ENCODE assay signal across 1 cellular context in the genomic region with DNA sequence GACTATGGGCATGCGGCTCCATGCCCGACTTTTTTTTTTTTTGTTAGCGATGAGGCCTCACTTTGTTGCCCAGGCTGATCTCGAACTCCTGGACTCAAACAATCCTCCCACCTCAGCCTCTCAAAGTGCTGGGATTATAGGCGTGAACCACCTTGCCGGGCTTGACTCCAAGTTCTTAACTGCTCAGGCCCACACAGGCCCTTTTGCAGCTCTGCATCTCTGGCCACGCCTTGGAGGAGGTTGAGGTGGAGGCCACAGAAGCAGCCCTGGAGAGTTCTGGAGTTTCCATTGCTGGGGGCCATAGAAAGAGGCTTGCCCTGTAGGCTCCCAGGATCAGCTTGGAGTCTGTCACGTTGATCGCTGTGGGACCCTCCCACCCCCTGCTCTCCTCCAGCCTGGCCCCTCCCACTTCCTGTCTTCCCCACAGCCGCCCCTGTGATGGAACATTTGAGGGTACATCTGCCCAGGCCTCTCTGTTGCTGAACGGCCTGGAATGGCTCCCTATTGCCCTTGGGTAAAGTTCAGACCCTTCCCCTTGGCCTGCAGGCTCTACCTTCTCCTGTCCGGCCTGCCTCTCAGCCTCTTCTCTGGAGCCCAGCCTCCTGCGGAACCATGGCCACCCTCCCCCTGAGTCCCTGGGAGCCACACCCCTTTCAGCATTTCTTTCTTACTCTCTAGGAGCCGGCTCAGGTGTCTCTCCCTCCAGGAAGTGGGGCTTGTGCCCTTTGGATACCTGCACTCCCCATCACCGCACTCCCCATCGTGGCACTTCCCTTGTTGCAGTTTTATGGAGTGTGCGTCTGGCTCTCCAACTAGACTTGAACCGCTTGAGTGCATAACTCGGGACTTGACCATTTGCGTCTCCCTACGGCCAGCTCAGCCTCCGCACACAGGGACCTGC.
A peak's percentile ranks its signal among the peaks of the same experiment; 100 is the strongest.
TF ChIP-seq lines count a peak whose summit lies in the region.

No MANE protein-coding gene starts in this region.

TF ChIP-seq in H1, 55 proteins besides CTCF, POLR2A, EP300 and RAD21 (continued from another document):
- no peak for TF ChIP-seq CHD7 (IDR thresholded peaks at IDR 0.05; ENCODE audit: insufficient replicate concordance, low read length)
- TF ChIP-seq MAX (IDR thresholded peaks at IDR 0.05): no peak
- no peak for TF ChIP-seq CEBPB (IDR thresholded peaks at IDR 0.05; ENCODE audit: low read depth, low read length)
- TF ChIP-seq NANOG (IDR thresholded peaks at IDR 0.05; ENCODE audit: insufficient read depth, low read depth, low read length, poor library complexity, severe bottlenecking): no peak
- no peak for TF ChIP-seq KDM5A (IDR thresholded peaks at IDR 0.05; ENCODE audit: low read length)
- no peak; the same call in 1 of the 2 replicates for TF ChIP-seq YY1 (IDR thresholded peaks at IDR 0.05; ENCODE audit: low read depth, low read length)
- TF ChIP-seq TEAD4 (IDR thresholded peaks at IDR 0.05; ENCODE audit: low read depth, low read length): no peak
- TF ChIP-seq TAF7 (optimal IDR thresholded peaks at IDR 0.05; ENCODE audit: borderline replicate concordance, low read depth, low read length): no peak
- no peak for TF ChIP-seq FOSL1 (IDR thresholded peaks at IDR 0.05; ENCODE audit: insufficient read depth, low read depth, low read length)
- no peak for TF ChIP-seq BRCA1 (IDR thresholded peaks at IDR 0.05; ENCODE audit: low read depth, low read length)
- no peak for TF ChIP-seq JUND (IDR thresholded peaks at IDR 0.05; ENCODE audit: low read length)
- TF ChIP-seq ZNF274 (IDR thresholded peaks at IDR 0.05; ENCODE audit: borderline replicate concordance, extremely low read depth, low read length): no peak
- TF ChIP-seq ASH2L (IDR thresholded peaks at IDR 0.05; ENCODE audit: low read length): peak; percentile 89
- TF ChIP-seq MAFK (IDR thresholded peaks at IDR 0.05; ENCODE audit: low read depth, low read length): no peak
- no peak for TF ChIP-seq GABPA (IDR thresholded peaks at IDR 0.05; ENCODE audit: borderline replicate concordance, insufficient read depth, low read length)
- TF ChIP-seq SP4 (IDR thresholded peaks at IDR 0.05; ENCODE audit: low read length): peak; percentile 67; the same call in 1 of the 2 replicates
- no peak for TF ChIP-seq HDAC6 (IDR thresholded peaks at IDR 0.05; ENCODE audit: low read depth, low read length)
- no peak for TF ChIP-seq SIRT6 (IDR thresholded peaks at IDR 0.05; ENCODE audit: low read length)
- no peak for TF ChIP-seq GTF2F1 (IDR thresholded peaks at IDR 0.05; ENCODE audit: borderline replicate concordance, low read depth, low read length)
- TF ChIP-seq RFX5 (IDR thresholded peaks at IDR 0.05; ENCODE audit: borderline replicate concordance, low read depth, low read length): no peak
- TF ChIP-seq CHD2 (IDR thresholded peaks at IDR 0.05; ENCODE audit: low read length): no peak
- no peak for TF ChIP-seq EZH2 (IDR thresholded peaks at IDR 0.05; ENCODE audit: low read depth, low read length, severe bottlenecking)
- TF ChIP-seq SAP30 (IDR thresholded peaks at IDR 0.05; ENCODE audit: insufficient read depth, insufficient replicate concordance, low read length): no peak
- no peak for TF ChIP-seq ATF2 (IDR thresholded peaks at IDR 0.05; ENCODE audit: low read length)
- no peak for TF ChIP-seq E2F6 (IDR thresholded peaks at IDR 0.05)
